24 cellular contexts compared by ENCODE assay signal in the genomic region with DNA sequence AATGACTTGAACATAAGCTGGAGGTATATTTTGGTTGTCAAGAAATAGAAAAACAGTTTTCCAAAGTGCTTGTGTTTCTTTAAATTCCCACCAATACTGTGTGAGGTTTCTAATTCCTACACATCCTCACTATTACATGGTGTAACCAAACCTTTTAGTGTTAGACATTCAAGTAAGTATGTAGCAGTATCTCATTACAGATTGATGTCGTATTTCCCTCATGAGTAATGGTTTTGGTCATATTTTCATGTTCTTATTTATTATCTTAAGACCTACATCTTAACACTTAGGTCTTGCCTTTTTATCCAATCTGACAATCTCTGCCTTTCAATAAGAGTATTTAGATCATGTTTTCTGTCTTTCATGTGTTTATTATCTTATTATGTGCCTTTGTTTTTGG.
"Had no signal": no experiment of that assay in that cellular context is flagged by ENCODE, and none has a peak within 500 bp of the region (broad histone marks: within the 10 kb centered on the region; RNA-seq: fewer than 3 reads in every experiment).

No MANE protein-coding gene starts in this region.

- H3K4me3 ChIP-seq: ascending aorta, esophagus muscularis mucosa, lower lobe of right lung, neural progenitor cell, prostate gland, stomach, thyroid gland had no signal

- H3K27me3 ChIP-seq: ascending aorta, esophagus muscularis mucosa, neural progenitor cell, stomach, thyroid gland had no signal

- H2AFZ ChIP-seq: neural progenitor cell had no signal

- H3K36me3 ChIP-seq: ascending aorta, esophagus muscularis mucosa, lower lobe of right lung, neural progenitor cell, prostate gland, stomach, thyroid gland had no signal

- H3K27ac ChIP-seq: ascending aorta, esophagus muscularis mucosa, lower lobe of right lung, neural progenitor cell, prostate gland, stomach, thyroid gland, VCaP had no signal

- DNase-seq: activated CD4-positive, alpha-beta T cell treated with anti-CD3 and anti-CD28 coated beads for 4 hours; activated CD4-positive, alpha-beta T cell treated with anti-CD3 and anti-CD28 coated beads, Interleukin-2, amount 50 U/mL, for 4 hours; activated effector memory CD4-positive, alpha-beta T cell treated with Interleukin-2 at 50 U/mL for 16 hours; activated naive CD4-positive, alpha-beta T cell treated with Interleukin-2 at 50 U/mL for 16 hours; central memory CD4-positive, alpha-beta T cell; endodermal cell; head of caudate nucleus; hippocampal formation; immature natural killer cell; lower lobe of right lung; mesenchymal stem cell; natural killer cell; retina; stimulated activated CD4-positive, alpha-beta T cell treated with anti-CD3 and anti-CD28 coated beads, Interleukin-15, amount 100 ng/mL, for 24 hours; stimulated activated CD4-positive, alpha-beta T cell treated with anti-CD3 and anti-CD28 coated beads, Interleukin-2, amount 100 ng/mL, for 24 hours; stimulated activated naive B cell treated with anti-CD40 and anti-IgM and Interleukin-4, amounts not matched to agents 10 μg/mL and 1 μg/mL and 100 μg/mL, for 72 hours; stomach; T-helper 9 cell; thyroid gland had no signal

- H3K4me1 ChIP-seq: ascending aorta, esophagus muscularis mucosa, lower lobe of right lung, neural progenitor cell, prostate gland, stomach, thyroid gland had no signal

- H3K9me3 ChIP-seq: ascending aorta, esophagus muscularis mucosa, lower lobe of right lung, prostate gland, stomach, thyroid gland had no signal
